In genomic region chr6:41469951-41470340, GRCh38 we compare ENCODE assay signal across 8 cellular contexts.
A peak's percentile ranks its signal among the peaks of the same experiment; 100 is the strongest.
DNase-seq lines count a peak whose midpoint lies in the region; ATAC-seq and TF ChIP-seq lines count a peak whose summit lies in the region.
"Had no signal": no experiment of that assay in that cellular context is flagged by ENCODE, and none has a peak within 500 bp of the region (broad histone marks: within the 10 kb centered on the region; RNA-seq: fewer than 3 reads in every experiment).

No MANE protein-coding gene starts in this region.

- no peaks in the 10 kb centered on the region for H3K9me2 ChIP-seq in GM23338 (ENCODE audit: insufficient read depth)

- H3K9me3 Mint-ChIP-seq in GM23338, result no peaks in the 10 kb centered on the region; the same call in 2 of the 3 replicates
- no peaks in the 10 kb centered on the region for H3K9me3 Mint-ChIP-seq in activated T-cell treated with anti-CD3 and anti-CD28 coated beads, Interleukin-2, amount 50 U/mL, for 4 hours

- no peak for TF ChIP-seq EP300 in sigmoid colon (IDR thresholded peaks at IDR 0.05)

- peak; percentile 56 for ATAC-seq in GM23338
- ATAC-seq in activated T-cell treated with anti-CD3 and anti-CD28 coated beads, Interleukin-2, amount 50 U/mL, for 4 hours, result peak; percentile 44 to 52

- no peaks in the 10 kb centered on the region for H3K79me2 ChIP-seq in GM23338 (replicated peaks; ENCODE audit: insufficient read depth)

- H3K27ac ChIP-seq in GM23338 (ENCODE audit: low read depth) (no peak overlapping the region), iPS DF 6.9 (ENCODE audit: low read length) (no peak overlapping the region), sigmoid colon (no peak overlapping the region)

- no peaks in the 10 kb centered on the region for H4K20me1 ChIP-seq in GM23338 (replicated peaks; ENCODE audit: insufficient read depth)

- H3K27me3 ChIP-seq in GM23338 (ENCODE audit: insufficient read depth) (peaks cover 95% of the 10 kb centered on the region), iPS DF 6.9 (ENCODE audit: control insufficient read depth, insufficient read depth, low read length) (peaks cover 23% of the 10 kb centered on the region), sigmoid colon (peaks cover 3 to 15% (median 9%) of the 10 kb centered on the region in 3 donors)

- TF ChIP-seq CTCF in GM23338 (conservative IDR thresholded peaks at IDR 0.05; ENCODE audit: low read depth in 2 of 2) (no peak), sigmoid colon (IDR thresholded peaks at IDR 0.05) (no peak)

- 0 out of 2 replicates have a peak, but pooled peaks cover 14% of the 10 kb centered on the region for H3F3A ChIP-seq in GM23338 (replicated peaks; ENCODE audit: low read depth)

- H3K9me3 ChIP-seq in iPS DF 6.9 (ENCODE audit: control insufficient read depth, insufficient read depth, low read length) (no peaks in the 10 kb centered on the region), sigmoid colon (no peaks in the 10 kb centered on the region)

- H3K4me3 Mint-ChIP-seq in GM23338, result peak overlapping the region; percentile 74
- H3K4me3 Mint-ChIP-seq in activated T-cell treated with anti-CD3 and anti-CD28 coated beads, Interleukin-2, amount 50 U/mL, for 4 hours, result peak overlapping the region; percentile 76

- peaks cover 48% of the 10 kb centered on the region for H3K4me1 Mint-ChIP-seq in GM23338
- H3K4me1 Mint-ChIP-seq in activated T-cell treated with anti-CD3 and anti-CD28 coated beads, Interleukin-2, amount 50 U/mL, for 4 hours (ENCODE audit: low read depth), result peaks cover 8% of the 10 kb centered on the region

- peak overlapping the region; percentile 77 for H3K4me3 ChIP-seq in GM23338
- peak overlapping the region; percentile 30; the same call in 1 of the 2 replicates for H3K4me3 ChIP-seq in iPS DF 6.9 (ENCODE audit: low read length)
- H3K4me3 ChIP-seq in sigmoid colon, result peak overlapping the region in 3 of 4 donors; percentile 20 to 36 (median 35)

- H3K36me3 Mint-ChIP-seq in GM23338 (ENCODE audit: low read depth), result no peaks in the 10 kb centered on the region
- H3K36me3 Mint-ChIP-seq in activated T-cell treated with anti-CD3 and anti-CD28 coated beads, Interleukin-2, amount 50 U/mL, for 4 hours (ENCODE audit: insufficient read depth), result no peaks in the 10 kb centered on the region

- H3K4me1 ChIP-seq in GM23338 (ENCODE audit: insufficient read depth) (peaks cover 52% of the 10 kb centered on the region), iPS DF 6.9 (ENCODE audit: control insufficient read depth, insufficient read depth, low read length) (peaks cover 11% of the 10 kb centered on the region), sigmoid colon (peaks cover 0 to 13% (median 9%) of the 10 kb centered on the region in 4 donors)

- H2AFZ ChIP-seq in GM23338, result peak overlapping the region; percentile 96

- H3K27me3 Mint-ChIP-seq in GM23338 (ENCODE audit: insufficient read depth, low read depth, poor library complexity), result peaks cover 60% of the 10 kb centered on the region
- H3K27me3 Mint-ChIP-seq in activated T-cell treated with anti-CD3 and anti-CD28 coated beads, Interleukin-2, amount 50 U/mL, for 4 hours (ENCODE audit: low read depth), result peaks cover 66% of the 10 kb centered on the region

- H3K4me2 ChIP-seq in GM23338, result peak overlapping the region; percentile 94

- H3K27ac Mint-ChIP-seq in GM23338, result no peak overlapping the region

- intact Hi-C loops in sigmoid colon (cut with DNase I), result no loop called here

- no peak for TF ChIP-seq POLR2A in sigmoid colon (IDR thresholded peaks at IDR 0.05)

- WGBS in iPS DF 6.9 (ENCODE audit: insufficient coverage, insufficient read length), result no CpG with 5 or more reads among the region's 30 CpGs
- WGBS in sigmoid colon, 2 donors, result 6 to 9% methylated on average over 30 of the region's 30 CpGs

- peak; percentile 79 for DNase-seq in GM23338 (ENCODE audit: low spot score)
- no peak for DNase-seq in activated T-cell treated with anti-CD3 and anti-CD28 coated beads, Interleukin-2, amount 50 U/mL, for 4 hours
- DNase-seq in iPS DF 6.9 (ENCODE audit: low read depth, low spot score), result no peak
- no peak for DNase-seq in sigmoid colon
- no peak for DNase-seq in NCI-H2196 treated with DMSO at 0.1 percent for 48 hours (lab: John Stamatoyannopoulos, UW; ENCODE audit: unreplicated experiment)
- no peak for DNase-seq in T1000 (lab: John Stamatoyannopoulos, UW)
- no peak for DNase-seq in H4 (ENCODE audit: low spot score)
- DNase-seq: NCI-H1417 treated with DMSO at 0.1 percent for 48 hours had no signal

- no peaks in the 10 kb centered on the region for H3K36me3 ChIP-seq in GM23338 (ENCODE audit: insufficient read depth)
- H3K36me3 ChIP-seq in iPS DF 6.9 (ENCODE audit: control insufficient read depth, insufficient read depth, low read length), result no peaks in the 10 kb centered on the region
- no peaks in the 10 kb centered on the region for H3K36me3 ChIP-seq in sigmoid colon

TF ChIP-seq in GM23338, 12 proteins besides CTCF, POLR2A, EP300 and RAD21 (continues in another document):
- TF ChIP-seq EZH2phosphoT487 (IDR thresholded peaks at IDR 0.05; ENCODE audit: unreplicated experiment) (no peak), NANOG (IDR thresholded peaks at IDR 0.05; ENCODE audit: borderline replicate concordance) (no peak), ETS1 (IDR thresholded peaks at IDR 0.05) (no peak), JUNB (IDR thresholded peaks at IDR 0.05; ENCODE audit: unreplicated experiment) (no peak), ZNF114 (CRISPR knock-in tag; IDR thresholded peaks at IDR 0.05) (no peak), POLR2AphosphoS5 (IDR thresholded peaks at IDR 0.05; ENCODE audit: low read depth) (no peak), EZH2 (IDR thresholded peaks at IDR 0.05; ENCODE audit: low read depth, unreplicated experiment) (no peak), ZNF331 (CRISPR knock-in tag; IDR thresholded peaks at IDR 0.05; ENCODE audit: low read depth) (no peak), CREB1 (CRISPR knock-in tag; IDR thresholded peaks at IDR 0.05; ENCODE audit: low read depth) (no peak), STAT1 (IDR thresholded peaks at IDR 0.05; ENCODE audit: unreplicated experiment) (no peak)
